In the genomic region with DNA sequence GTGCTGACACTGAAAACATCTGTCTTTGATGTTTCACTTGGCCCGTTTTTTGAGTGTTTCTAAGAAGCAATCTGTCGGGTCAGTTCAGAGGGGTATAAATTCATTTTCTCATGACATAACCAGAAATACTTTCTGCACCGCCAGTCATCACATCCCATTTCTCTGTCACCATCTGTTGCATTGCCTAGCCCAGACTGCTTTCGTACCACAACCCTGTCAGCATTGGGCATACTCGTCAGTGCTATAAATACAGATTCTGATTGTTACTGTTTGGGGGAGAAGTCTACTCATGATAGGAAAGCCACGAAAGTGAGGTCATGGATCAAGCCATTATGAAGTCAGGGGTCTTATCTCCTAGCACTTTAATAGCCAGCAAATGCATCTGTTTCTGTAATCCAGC, we compare ENCODE assay signal across 13 cellular contexts.
"Had no signal": no experiment of that assay in that cellular context is flagged by ENCODE, and none has a peak within 500 bp of the region (broad histone marks: within the 10 kb centered on the region; RNA-seq: fewer than 3 reads in every experiment).

No MANE protein-coding gene starts in this region.

- H3K4me1 ChIP-seq: gastrocnemius medialis, heart right ventricle, parathyroid adenoma, sigmoid colon had no signal

- H3K9ac ChIP-seq: parathyroid adenoma had no signal

- H3K79me2 ChIP-seq: parathyroid adenoma had no signal

- H3K27me3 ChIP-seq: gastrocnemius medialis, heart right ventricle, sigmoid colon had no signal

- H3K9me3 ChIP-seq: gastrocnemius medialis, heart right ventricle, sigmoid colon had no signal

- H2AFZ ChIP-seq: parathyroid adenoma had no signal

- H3K36me3 ChIP-seq: gastrocnemius medialis, heart right ventricle, sigmoid colon had no signal

- H3K27ac ChIP-seq: gastrocnemius medialis, heart right ventricle, parathyroid adenoma, sigmoid colon had no signal

- DNase-seq: activated CD4-positive, alpha-beta T cell treated with anti-CD3 and anti-CD28 coated beads, Interleukin-2, amount 50 U/mL, for 1 hour; activated naive CD4-positive, alpha-beta T cell; activated naive CD8-positive, alpha-beta T cell treated with anti-CD3 and anti-CD28 coated beads, Interleukin-2, amount 10 ng/mL, durations not matched to agents 7 days and 5 days; effector CD8-positive, alpha-beta T cell; gastrocnemius medialis; heart right ventricle; left cardiac atrium; naive thymus-derived CD4-positive, alpha-beta T cell; sigmoid colon; stimulated activated CD4-positive, alpha-beta T cell treated with anti-CD3 and anti-CD28 coated beads, Interleukin-1b, Interleukin-23, amount 100 ng/mL, for 48 hours; T-helper 9 cell had no signal

- H3K4me3 ChIP-seq: gastrocnemius medialis, heart right ventricle, lung, sigmoid colon had no signal
